ENCODE assay signal across 10 cellular contexts in the genomic region with DNA sequence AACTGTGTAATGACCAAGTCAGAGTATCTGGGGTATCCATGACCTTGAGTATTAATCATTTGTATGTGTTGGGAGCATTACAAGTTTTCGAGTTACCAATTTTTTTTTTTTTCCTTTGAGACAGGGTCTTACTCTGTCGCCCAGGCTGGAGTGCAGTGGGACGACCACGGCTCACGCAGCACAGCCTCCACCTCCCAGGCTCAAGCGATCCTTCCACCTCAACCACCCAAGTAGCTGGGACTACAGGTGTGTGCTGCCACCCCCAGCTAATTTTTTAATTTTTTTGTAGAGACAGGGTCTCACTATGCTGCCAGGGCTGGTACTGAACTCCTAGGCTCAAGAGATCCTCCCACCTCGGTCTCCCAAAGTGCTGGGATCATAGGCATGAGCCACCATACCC. TPM values are rescaled to one million over a fixed set of nuclear protein-coding genes. Genes with fewer than 3 reads are reported as not detected.
DNase-seq lines count a peak whose midpoint lies in the region; ATAC-seq and TF ChIP-seq lines count a peak whose summit lies in the region.
"Had no signal": no experiment of that assay in that cellular context is flagged by ENCODE, and none has a peak within 500 bp of the region (broad histone marks: within the 10 kb centered on the region; RNA-seq: fewer than 3 reads in every experiment).

No MANE protein-coding gene starts in this region.

- H2AK5ac ChIP-seq in IMR-90 (ENCODE audit: low read depth, low read length) = peak overlapping the region; percentile 100

- peaks cover 4% of the 10 kb centered on the region for H3K9me3 Mint-ChIP-seq in activated T-helper 1 cell treated with anti-CD3 and anti-CD28 coated beads, Interleukin-12 subunit alpha, Interleukin-12 subunit beta, Interleukin-2, Interleukin-4 antibody, amounts not matched to agents 30 ng/mL and 10 ng/mL and 1 ng/mL, durations not matched to agents 14 hours and 24 hours and 36 hours
- H3K9me3 Mint-ChIP-seq in stimulated activated naive B cell treated with anti-CD40 and anti-IgM and Interleukin-4, amounts not matched to agents 10 μg/mL and 1 μg/mL and 100 μg/mL, for 72 hours = no peaks in the 10 kb centered on the region

- WGBS in IMR-90 (ENCODE audit: extremely low coverage in 2 of 2, insufficient read length in 1 of 2), 2 experiments = no CpG with 5 or more reads among the region's 7 CpGs
- 85% methylated on average over 7 of the region's 7 CpGs for WGBS in right cardiac atrium

- peak overlapping the region; percentile 59 for H3K18ac ChIP-seq in IMR-90 (ENCODE audit: low read depth, low read length)

- H4K8ac ChIP-seq in IMR-90 (ENCODE audit: low read depth in 2 of 2, low read length in 2 of 2) = peak overlapping the region; percentile 88 to 98

- peaks cover 60% of the 10 kb centered on the region for H3K4me1 Mint-ChIP-seq in activated T-helper 1 cell treated with anti-CD3 and anti-CD28 coated beads, Interleukin-12 subunit alpha, Interleukin-12 subunit beta, Interleukin-2, Interleukin-4 antibody, amounts not matched to agents 30 ng/mL and 10 ng/mL and 1 ng/mL, durations not matched to agents 14 hours and 24 hours and 36 hours (ENCODE audit: low read depth)
- H3K4me1 Mint-ChIP-seq in stimulated activated naive B cell treated with anti-CD40 and anti-IgM and Interleukin-4, amounts not matched to agents 10 μg/mL and 1 μg/mL and 100 μg/mL, for 72 hours = peaks cover 18 to 31% of the 10 kb centered on the region in 2 donors

- CTCF ChIA-PET in IMR-90 (lab: Yijun Ruan, JAX) = interaction anchor here (0.8 to 1.3 kb wide), 5 partner anchors 13 to 173 kb away, joined by 3 to 4 read pairs (median 3); no protein-coding TSS in a partner anchor

- peak overlapping the region; percentile 100; the same call in 1 of the 2 replicates for H3K23ac ChIP-seq in IMR-90 (ENCODE audit: low read depth, low read length)

- peak overlapping the region; percentile 98 for H2BK20ac ChIP-seq in IMR-90 (ENCODE audit: low read depth, low read length)

- DNase-seq in IMR-90 (no peak), right cardiac atrium (peak in 1 of 3 donors; percentile 28), NCI-H510A (lab: John Stamatoyannopoulos, UW) (no peak)
- DNase-seq in activated T-helper 1 cell treated with anti-CD3 and anti-CD28 coated beads, Interleukin-12 subunit alpha, Interleukin-12 subunit beta, Interleukin-2, Interleukin-4 antibody, amounts not matched to agents 30 ng/mL and 10 ng/mL and 1 ng/mL, durations not matched to agents 14 hours and 24 hours and 36 hours (ENCODE audit: low spot score) = no peak
- DNase-seq in stimulated activated naive B cell treated with anti-CD40 and anti-IgM and Interleukin-4, amounts not matched to agents 10 μg/mL and 1 μg/mL and 100 μg/mL, for 72 hours = no peak
- DNase-seq in stimulated activated CD4-positive, alpha-beta T cell treated with anti-CD3 and anti-CD28 coated beads, Interleukin-2, amount 100 ng/mL, for 48 hours = no peak
- no peak for DNase-seq in activated CD4-positive, alpha-beta T cell treated with anti-CD3 and anti-CD28 coated beads for 4 hours
- DNase-seq: effector CD8-positive, alpha-beta T cell had no signal

- no TSS peak for BruUV-seq in IMR-90 (replicated peaks; lab: Mats Ljungman, UMichigan)

- peak overlapping the region; percentile 99 for H4K91ac ChIP-seq in IMR-90 (ENCODE audit: insufficient read depth, low read depth, low read length)

- peaks cover 38% of the 10 kb centered on the region for H3K36me3 ChIP-seq in IMR-90 (ENCODE audit: control insufficient read depth, insufficient read depth, low read length)

- intact Hi-C loops in IMR-90 (cut with micrococcal nuclease) (loop anchor here (1.0 kb wide), 1 partner anchor 18 kb away; no protein-coding TSS in a partner anchor), right cardiac atrium (cut with DNase I) (no loop called here)
- intact Hi-C loops in activated T-helper 1 cell treated with anti-CD3 and anti-CD28 coated beads, Interleukin-12 subunit alpha, Interleukin-12 subunit beta, Interleukin-2, Interleukin-4 antibody, amounts not matched to agents 30 ng/mL and 10 ng/mL and 1 ng/mL, durations not matched to agents 14 hours and 24 hours and 36 hours (cut with micrococcal nuclease) = loop anchor here (1.0 kb wide), 2 partner anchors 15 to 20 kb away; a partner anchor contains a TSS

- H3K14ac ChIP-seq in IMR-90 (replicated peaks; ENCODE audit: low read depth, low read length) = peak overlapping the region; percentile 99

- peaks cover 27 to 67% of the 10 kb centered on the region in 2 experiments for H3K79me1 ChIP-seq in IMR-90 (ENCODE audit: low read depth in 1 of 2, low read length in 2 of 2)

- no peak overlapping the region for H2AK9ac ChIP-seq in IMR-90 (replicated peaks; ENCODE audit: low read depth, low read length, poor library complexity)

- no peak for TF ChIP-seq CTCF in IMR-90 (conservative IDR thresholded peaks at IDR 0.05; ENCODE audit: low read depth, low read length)

- peak overlapping the region; percentile 25 for H3K4me3 Mint-ChIP-seq in activated T-helper 1 cell treated with anti-CD3 and anti-CD28 coated beads, Interleukin-12 subunit alpha, Interleukin-12 subunit beta, Interleukin-2, Interleukin-4 antibody, amounts not matched to agents 30 ng/mL and 10 ng/mL and 1 ng/mL, durations not matched to agents 14 hours and 24 hours and 36 hours
- no peak overlapping the region for H3K4me3 Mint-ChIP-seq in stimulated activated naive B cell treated with anti-CD40 and anti-IgM and Interleukin-4, amounts not matched to agents 10 μg/mL and 1 μg/mL and 100 μg/mL, for 72 hours

- H3K27ac Mint-ChIP-seq in activated T-helper 1 cell treated with anti-CD3 and anti-CD28 coated beads, Interleukin-12 subunit alpha, Interleukin-12 subunit beta, Interleukin-2, Interleukin-4 antibody, amounts not matched to agents 30 ng/mL and 10 ng/mL and 1 ng/mL, durations not matched to agents 14 hours and 24 hours and 36 hours = peak overlapping the region; percentile 89
- H3K27ac Mint-ChIP-seq in stimulated activated naive B cell treated with anti-CD40 and anti-IgM and Interleukin-4, amounts not matched to agents 10 μg/mL and 1 μg/mL and 100 μg/mL, for 72 hours = peak overlapping the region; percentile 92

- peaks cover 52% of the 10 kb centered on the region for H3K4me1 ChIP-seq in IMR-90 (ENCODE audit: control insufficient read depth, insufficient read depth, low read length)
- H3K4me1 ChIP-seq in right cardiac atrium (ENCODE audit: control insufficient read depth, insufficient read depth, low read length) = peaks cover 41% of the 10 kb centered on the region

- ATAC-seq in IMR-90 (ENCODE audit: low read depth) (no peak), right cardiac atrium (no peak), GM19452 (IDR thresholded peaks at IDR 0.05; ENCODE audit: unreplicated experiment) (no peak)
- no peak for ATAC-seq in stimulated activated naive B cell treated with anti-CD40 and anti-IgM and Interleukin-4, amounts not matched to agents 10 μg/mL and 1 μg/mL and 100 μg/mL, for 72 hours (replicated peaks)

- H2BK5ac ChIP-seq in IMR-90 (ENCODE audit: low read depth, low read length, poor library complexity, severe bottlenecking) = peak overlapping the region; percentile 98

- H4K20me1 ChIP-seq in IMR-90 (ENCODE audit: insufficient read depth, low read length) = peaks cover 3% of the 10 kb centered on the region

- H3K27me3 Mint-ChIP-seq in activated T-helper 1 cell treated with anti-CD3 and anti-CD28 coated beads, Interleukin-12 subunit alpha, Interleukin-12 subunit beta, Interleukin-2, Interleukin-4 antibody, amounts not matched to agents 30 ng/mL and 10 ng/mL and 1 ng/mL, durations not matched to agents 14 hours and 24 hours and 36 hours (ENCODE audit: insufficient read depth) = peaks cover 1% of the 10 kb centered on the region
- H3K27me3 Mint-ChIP-seq in stimulated activated naive B cell treated with anti-CD40 and anti-IgM and Interleukin-4, amounts not matched to agents 10 μg/mL and 1 μg/mL and 100 μg/mL, for 72 hours = no peaks in the 10 kb centered on the region

- no peak overlapping the region for H3K4me2 ChIP-seq in IMR-90 (ENCODE audit: low read depth, low read length)

- peak overlapping the region; percentile 99 for H3K4ac ChIP-seq in IMR-90 (ENCODE audit: low read depth, low read length)

- in situ Hi-C loops in IMR-90 (cut with MboI; ENCODE audit: low sequenced_read_pairs) = no loop called here

- POLR2A ChIA-PET in IMR-90 (lab: Charles Lee; ENCODE audit: unreplicated experiment) = interaction anchor here (0.6 to 1.3 kb wide), 3 partner anchors 11 to 177 kb away, joined by 3 to 11 read pairs (median 5); no protein-coding TSS in a partner anchor

- H3K4me3 ChIP-seq in IMR-90 (ENCODE audit: insufficient read depth, low read depth, low read length) (no peak overlapping the region), right cardiac atrium (ENCODE audit: low read length) (no peak overlapping the region)

- peak; percentile 81; the same call in 1 of the 2 replicates for TF ChIP-seq POLR2A in IMR-90 (IDR thresholded peaks at IDR 0.05; ENCODE audit: low read depth, low read length)

- H2AFZ ChIP-seq in IMR-90 (replicated peaks; ENCODE audit: low read length, poor library complexity) = no peak overlapping the region

- TF ChIP-seq RAD21 in IMR-90 (IDR thresholded peaks at IDR 0.05; ENCODE audit: low read length) = no peak

- H3K36me3 Mint-ChIP-seq in activated T-helper 1 cell treated with anti-CD3 and anti-CD28 coated beads, Interleukin-12 subunit alpha, Interleukin-12 subunit beta, Interleukin-2, Interleukin-4 antibody, amounts not matched to agents 30 ng/mL and 10 ng/mL and 1 ng/mL, durations not matched to agents 14 hours and 24 hours and 36 hours (ENCODE audit: low read depth) = peaks cover 33% of the 10 kb centered on the region
- H3K36me3 Mint-ChIP-seq in stimulated activated naive B cell treated with anti-CD40 and anti-IgM and Interleukin-4, amounts not matched to agents 10 μg/mL and 1 μg/mL and 100 μg/mL, for 72 hours = peaks cover 30 to 48% of the 10 kb centered on the region in 2 donors

- H3K9ac ChIP-seq in IMR-90 (ENCODE audit: low read depth, low read length) = peak overlapping the region; percentile 61; the same call in 1 of the 2 replicates

- H3K9me1 ChIP-seq in IMR-90 (ENCODE audit: insufficient read depth, low read length) = peaks cover 37% of the 10 kb centered on the region

- peak overlapping the region; percentile 24; the same call in 1 of the 2 replicates for H4K5ac ChIP-seq in IMR-90 (ENCODE audit: low read depth, low read length)

- dilution Hi-C loops in IMR-90 (cut with HindIII; ENCODE audit: low sequenced_read_pairs, unreplicated experiment) = no loop called here

- H3K27me3 ChIP-seq in IMR-90 (ENCODE audit: control insufficient read depth, insufficient read depth, low read length) (no peaks in the 10 kb centered on the region), right cardiac atrium (ENCODE audit: control insufficient read depth, insufficient read depth) (no peaks in the 10 kb centered on the region)

- peak overlapping the region; percentile 99 for H3K56ac ChIP-seq in IMR-90 (ENCODE audit: extremely low read depth, insufficient read depth, low read length)

- H3K9me3 ChIP-seq in IMR-90 (ENCODE audit: control insufficient read depth, insufficient read depth, low read length) (no peaks in the 10 kb centered on the region), right cardiac atrium (ENCODE audit: control insufficient read depth, low read length) (no peaks in the 10 kb centered on the region)

- peak overlapping the region; percentile 87 for H3K27ac ChIP-seq in IMR-90 (ENCODE audit: insufficient read depth, low read length)
- peak overlapping the region; percentile 98 for H3K27ac ChIP-seq in right cardiac atrium (ENCODE audit: low read length)

- H2BK120ac ChIP-seq in IMR-90 (ENCODE audit: low read depth, low read length) = peak overlapping the region; percentile 99

- peak overlapping the region; percentile 90; the same call in 1 of the 3 replicates for H2BK15ac ChIP-seq in IMR-90 (ENCODE audit: low read depth, low read length)

RNA-seq across cellular contexts. Expression of a gene that starts 19.7 kb away (rescaled TPM):
- total RNA-seq in IMR-90 (2012; rRNA removed) (16.7 and 17.6 TPM in 2 replicates), right cardiac atrium (10 to 100 TPM; 39.2 to 46.6 (median 41.5) TPM)
- polyA plus RNA-seq in IMR-90 (2012; rRNA removed) (37.2 and 40.8 TPM in 2 replicates), right cardiac atrium (11.6 TPM)
- 14.1 and 19.4 TPM in 2 replicates for polyA plus RNA-seq in IMR-90 (2012; cell fraction: cytosol; rRNA removed)
- 68.2 and 83.5 TPM in 2 replicates for polyA plus RNA-seq in IMR-90 (2012; cell fraction: nucleus; rRNA removed; ENCODE audit: low replicate concordance)
- total RNA-seq in activated T-helper 1 cell treated with anti-CD3 and anti-CD28 coated beads, Interleukin-12 subunit alpha, Interleukin-12 subunit beta, Interleukin-2, Interleukin-4 antibody, amounts not matched to agents 30 ng/mL and 10 ng/mL and 1 ng/mL, durations not matched to agents 14 hours and 24 hours and 36 hours = 25.6 and 26.6 TPM in 2 replicates

RNA-seq across cellular contexts. Expression of a gene that starts 42.2 kb away (rescaled TPM):
- total RNA-seq in IMR-90 (2012; rRNA removed) = not detected in 2 replicates
- not detected in 2 replicates for polyA plus RNA-seq in IMR-90 (2012; rRNA removed)
- polyA plus RNA-seq in IMR-90 (2012; cell fraction: cytosol; rRNA removed) = not detected in 2 replicates
- polyA plus RNA-seq in IMR-90 (2012; cell fraction: nucleus; rRNA removed; ENCODE audit: low replicate concordance) = 0.11 TPM in 1 of 2 replicates, not detected in the other
- not detected in 2 replicates for total RNA-seq in activated T-helper 1 cell treated with anti-CD3 and anti-CD28 coated beads, Interleukin-12 subunit alpha, Interleukin-12 subunit beta, Interleukin-2, Interleukin-4 antibody, amounts not matched to agents 30 ng/mL and 10 ng/mL and 1 ng/mL, durations not matched to agents 14 hours and 24 hours and 36 hours
- not detected for total RNA-seq in right cardiac atrium
- polyA plus RNA-seq in right cardiac atrium = not detected
- total RNA-seq: LHCN-M2 had no signal

Comparison
In these comparisons a context has a peak if more than half of its experiments do, and no peak if none do; other contexts are left out.
1. intact Hi-C loops: an anchor here in IMR-90 (1.0 kb wide) and activated T-helper 1 cell treated with anti-CD3 and anti-CD28 coated beads, Interleukin-12 subunit alpha, Interleukin-12 subunit beta, Interleukin-2, Interleukin-4 antibody, amounts not matched to agents 30 ng/mL and 10 ng/mL and 1 ng/mL, durations not matched to agents 14 hours and 24 hours and 36 hours (1.0 kb wide); none called in right cardiac atrium.